Comparison of ENCODE assay signal across 10 cellular contexts in genomic region chr7:148261996-148262688, GRCh38.
DNase-seq lines count a peak whose midpoint lies in the region; ATAC-seq, FAIRE-seq and TF ChIP-seq lines count a peak whose summit lies in the region.
"Had no signal": no experiment of that assay in that cellular context is flagged by ENCODE, and none has a peak within 500 bp of the region (broad histone marks: within the 10 kb centered on the region; RNA-seq: fewer than 3 reads in every experiment).

No MANE protein-coding gene starts in this region.

- FAIRE-seq in frontal cortex (lab: Jason Lieb, UNC), result no peak
- FAIRE-seq: A204.1 had no signal

- no peak overlapping the region for H3K4me3 ChIP-seq in Panc1 (ENCODE audit: low read depth in 2 of 2, low read length in 2 of 2)
- H3K4me3 ChIP-seq in stomach smooth muscle (ENCODE audit: low read length in 2 of 2), result peak overlapping the region; percentile 3 to 62

- CTCF ChIA-PET in Panc1 (lab: Charles Lee), result no interaction called here

- no peaks in the 10 kb centered on the region for H3K36me3 Mint-ChIP-seq in activated CD4-positive, alpha-beta T cell treated with anti-CD3 and anti-CD28 coated beads, Interleukin-2, amount 10 ng/mL, durations not matched to agents 24 days and 14 days (ENCODE audit: low read depth)
- H3K36me3 Mint-ChIP-seq: activated naive CD8-positive, alpha-beta T cell treated with anti-CD3 and anti-CD28 coated beads, Interleukin-2, amount 10 ng/mL, durations not matched to agents 7 days and 5 days had no signal

- POLR2A ChIA-PET in Panc1 (lab: Charles Lee), result no interaction called here

- H3K4me1 ChIP-seq in Panc1 (ENCODE audit: control insufficient read depth, insufficient read depth, low read length), result no peaks in the 10 kb centered on the region; the same call in 1 of the 2 replicates
- H3K4me1 ChIP-seq in stomach smooth muscle (ENCODE audit: control insufficient read depth, insufficient read depth, low read length), result peaks cover 9% of the 10 kb centered on the region

- H3K27me3 ChIP-seq in Panc1 (ENCODE audit: control insufficient read depth, insufficient read depth, low read length) (no peaks in the 10 kb centered on the region), stomach smooth muscle (ENCODE audit: control insufficient read depth in 1 of 2, insufficient read depth in 2 of 2, low read length in 2 of 2) (no peaks in the 10 kb centered on the region)

- BruUV-seq in Panc1 (replicated peaks; lab: Mats Ljungman, UMichigan), result no TSS peak

- H3K27ac ChIP-seq in Panc1 (ENCODE audit: low read length), result no peak overlapping the region
- H3K27ac ChIP-seq in stomach smooth muscle (ENCODE audit: low read length), result no peak overlapping the region

- no peaks in the 10 kb centered on the region for H3K9me3 ChIP-seq in Panc1 (ENCODE audit: control insufficient read depth, insufficient read depth, low read depth, low read length)
- H3K9me3 ChIP-seq in stomach smooth muscle (ENCODE audit: control insufficient read depth in 2 of 2, low read length in 2 of 2), result no peaks in the 10 kb centered on the region

- peaks cover 5% of the 10 kb centered on the region for H3K27me3 Mint-ChIP-seq in activated CD4-positive, alpha-beta T cell treated with anti-CD3 and anti-CD28 coated beads, Interleukin-2, amount 10 ng/mL, durations not matched to agents 24 days and 14 days

- peak overlapping the region; percentile 22 for H3K4me3 Mint-ChIP-seq in activated CD4-positive, alpha-beta T cell treated with anti-CD3 and anti-CD28 coated beads, Interleukin-2, amount 10 ng/mL, durations not matched to agents 24 days and 14 days

- H3K36me3 ChIP-seq in Panc1 (ENCODE audit: control insufficient read depth, insufficient read depth, low read length) (no peaks in the 10 kb centered on the region), stomach smooth muscle (ENCODE audit: control insufficient read depth in 2 of 2, insufficient read depth in 2 of 2, low read length in 2 of 2) (no peaks in the 10 kb centered on the region)

- ATAC-seq in Panc1 (0 out of 2 replicates have a peak, but pooled peaks have one; percentile 45), HG02798 (IDR thresholded peaks at IDR 0.05; ENCODE audit: poor library complexity, unreplicated experiment) (no peak)

- no peak overlapping the region for H3K9ac ChIP-seq in stomach smooth muscle (ENCODE audit: low read length in 2 of 2)

- H3K27ac Mint-ChIP-seq in activated CD4-positive, alpha-beta T cell treated with anti-CD3 and anti-CD28 coated beads, Interleukin-2, amount 10 ng/mL, durations not matched to agents 24 days and 14 days, result no peak overlapping the region
- H3K27ac Mint-ChIP-seq: activated naive CD8-positive, alpha-beta T cell treated with anti-CD3 and anti-CD28 coated beads, Interleukin-2, amount 10 ng/mL, durations not matched to agents 7 days and 5 days had no signal

- no peak for DNase-seq in activated CD4-positive, alpha-beta T cell treated with anti-CD3 and anti-CD28 coated beads, Interleukin-2, amount 10 ng/mL, durations not matched to agents 24 days and 14 days
- DNase-seq in activated CD4-positive, alpha-beta T cell treated with anti-CD3 and anti-CD28 coated beads for 48 hours, result no peak
- DNase-seq in Panc1 (ENCODE audit: low read depth, low spot score) (no peak), left kidney (ENCODE audit: low read depth, low spot score) (peak; percentile 45), frontal cortex (ENCODE audit: low spot score in 2 of 2) (no peak), ureter (ENCODE audit: low spot score) (no peak)

- TF ChIP-seq CTCF in Panc1 (IDR thresholded peaks at IDR 0.05), result no peak

- peaks cover 7% of the 10 kb centered on the region for H3K4me1 Mint-ChIP-seq in activated CD4-positive, alpha-beta T cell treated with anti-CD3 and anti-CD28 coated beads, Interleukin-2, amount 10 ng/mL, durations not matched to agents 24 days and 14 days

- intact Hi-C loops in activated CD4-positive, alpha-beta T cell treated with anti-CD3 and anti-CD28 coated beads, Interleukin-2, amount 10 ng/mL, durations not matched to agents 24 days and 14 days (cut with micrococcal nuclease), result loop anchor here (10.0 kb wide), 1 partner anchor 223 kb away; no protein-coding TSS in a partner anchor
- intact Hi-C loops in Panc1 (cut with micrococcal nuclease; ENCODE audit: unreplicated experiment), result no loop called here

- in situ Hi-C loops in Panc1 (cut with HindIII; ENCODE audit: low pct_unique_long_range_greater_than_20kb, low sequenced_read_pairs), result no loop called here

- no peaks in the 10 kb centered on the region for H3K9me3 Mint-ChIP-seq in activated CD4-positive, alpha-beta T cell treated with anti-CD3 and anti-CD28 coated beads, Interleukin-2, amount 10 ng/mL, durations not matched to agents 24 days and 14 days
- H3K9me3 Mint-ChIP-seq: activated naive CD8-positive, alpha-beta T cell treated with anti-CD3 and anti-CD28 coated beads, Interleukin-2, amount 10 ng/mL, durations not matched to agents 7 days and 5 days had no signal

Comparison
In these comparisons a context has a peak if more than half of its experiments do, and no peak if none do; other contexts are left out.
1. H3K4me3 ChIP-seq: peak in stomach smooth muscle (2 of 2); none in Panc1 (0 of 2).